12 cellular contexts compared by ENCODE assay signal in the genomic region with DNA sequence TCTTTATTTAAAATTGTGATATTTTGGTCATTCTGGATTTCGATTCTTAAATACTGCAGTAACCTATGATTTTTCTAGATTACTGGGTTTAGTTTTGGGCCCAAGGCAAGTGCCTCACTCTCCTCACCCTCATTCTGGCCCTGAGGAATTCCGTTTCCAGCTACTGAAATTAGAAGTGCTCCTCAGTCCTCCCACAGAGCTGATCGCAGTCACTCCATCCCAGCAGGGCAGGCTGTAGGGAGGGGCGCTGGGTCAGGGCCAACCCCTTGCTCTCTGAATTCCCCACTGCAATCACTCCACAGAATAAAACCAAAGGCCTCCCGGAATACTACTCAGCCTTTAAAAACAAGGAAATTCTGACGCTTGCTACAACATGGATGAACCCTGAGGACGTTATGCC.
"Had no signal": no experiment of that assay in that cellular context is flagged by ENCODE, and none has a peak within 500 bp of the region (broad histone marks: within the 10 kb centered on the region; RNA-seq: fewer than 3 reads in every experiment).

No MANE protein-coding gene starts in this region.

- H3K79me2 ChIP-seq: parathyroid adenoma had no signal

- H3K4me3 ChIP-seq: upper lobe of left lung had no signal

- H3K4me1 ChIP-seq: parathyroid adenoma, upper lobe of left lung had no signal

- DNase-seq: activated CD4-positive, alpha-beta T cell treated with anti-CD3 and anti-CD28 coated beads, Interleukin-2, amount 50 U/mL, for 48 hours; activated naive CD4-positive, alpha-beta T cell; activated naive CD8-positive, alpha-beta T cell treated with anti-CD3 and anti-CD28 coated beads for 36 hours; activated T-cell treated with anti-CD3 and anti-CD28 coated beads for 4 hours; amniotic stem cell; foreskin melanocyte; naive thymus-derived CD8-positive, alpha-beta T cell; stimulated activated CD8-positive, alpha-beta memory T cell treated with anti-CD3 and anti-CD28 coated beads, Interleukin-4, amount 100 ng/mL, for 48 hours; stimulated activated naive CD8-positive, alpha-beta T cell treated with anti-CD3 and anti-CD28 coated beads, Interleukin-15, Interleukin-2, amounts not matched to agents 100 U/mL and 50 U/mL, for 24 hours; T-helper 17 cell had no signal

- H2AFZ ChIP-seq: parathyroid adenoma had no signal

- H3K27ac ChIP-seq: parathyroid adenoma, upper lobe of left lung had no signal

- H3K27ac Mint-ChIP-seq: activated naive CD8-positive, alpha-beta T cell treated with anti-CD3 and anti-CD28 coated beads for 36 hours; naive thymus-derived CD8-positive, alpha-beta T cell; T-helper 17 cell had no signal

- ATAC-seq: naive thymus-derived CD8-positive, alpha-beta T cell; stimulated activated naive CD8-positive, alpha-beta T cell treated with anti-CD3 and anti-CD28 coated beads, Interleukin-15, Interleukin-2, amounts not matched to agents 100 U/mL and 50 U/mL, for 24 hours; T-helper 17 cell had no signal

- H3K36me3 ChIP-seq: upper lobe of left lung had no signal

- H3K9me3 ChIP-seq: upper lobe of left lung had no signal

- H3K36me3 Mint-ChIP-seq: activated naive CD8-positive, alpha-beta T cell treated with anti-CD3 and anti-CD28 coated beads for 36 hours had no signal

- H3K9ac ChIP-seq: parathyroid adenoma had no signal

- H3K4me3 Mint-ChIP-seq: activated naive CD8-positive, alpha-beta T cell treated with anti-CD3 and anti-CD28 coated beads for 36 hours; naive thymus-derived CD8-positive, alpha-beta T cell; T-helper 17 cell had no signal

- H3K4me1 Mint-ChIP-seq: activated naive CD8-positive, alpha-beta T cell treated with anti-CD3 and anti-CD28 coated beads for 36 hours; naive thymus-derived CD8-positive, alpha-beta T cell; T-helper 17 cell had no signal

- H3K27me3 ChIP-seq: upper lobe of left lung had no signal
